In the genomic region with DNA sequence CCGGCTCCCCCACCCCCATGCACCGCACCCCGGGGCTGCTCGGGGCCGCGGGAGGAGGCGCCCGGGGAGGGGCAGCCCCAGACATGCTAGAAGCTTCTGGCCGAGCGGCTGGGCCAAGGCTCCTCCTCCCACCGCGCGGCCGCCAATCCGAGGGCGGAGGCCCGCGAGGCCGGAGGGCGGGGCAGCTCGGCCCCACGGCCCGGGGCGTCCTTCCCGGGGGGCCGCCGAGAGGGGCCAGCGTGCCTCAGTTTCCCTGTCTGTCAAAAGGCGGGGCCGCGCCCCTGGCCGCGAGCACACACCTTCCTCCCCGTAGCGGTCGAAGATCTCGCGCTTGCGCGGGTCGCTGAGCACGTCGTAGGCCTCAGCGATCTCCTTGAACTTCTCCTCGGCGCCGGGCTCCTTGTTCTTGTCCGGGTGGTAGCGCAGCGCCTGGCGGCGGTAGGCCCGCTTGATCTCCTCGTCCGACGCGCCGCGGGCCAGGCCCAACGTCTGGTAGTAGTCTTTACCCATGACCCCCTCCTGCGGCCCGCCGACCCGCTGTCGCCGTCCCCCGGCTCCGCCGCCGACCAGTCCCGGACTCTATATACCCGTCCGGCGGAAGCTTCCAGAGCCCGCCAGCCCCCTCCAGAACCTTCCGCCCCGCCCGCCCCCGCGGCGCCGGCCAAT, we compare ENCODE assay signal across 8 cellular contexts. TPM values are rescaled to one million over a fixed set of nuclear protein-coding genes. Genes with fewer than 3 reads are reported as not detected.
A peak's percentile ranks its signal among the peaks of the same experiment; 100 is the strongest.
DNase-seq lines count a peak whose midpoint lies in the region; ATAC-seq, FAIRE-seq and TF ChIP-seq lines count a peak whose summit lies in the region.

A gene (minus strand): TSS at position 558 of the 666 bp plus-strand sequence. CDS start 48 bp downstream, at position 510.

- in situ Hi-C loops in ACHN (cut with HindIII; ENCODE audit: low pct_ligation_motif_present, low pct_unique_long_range_greater_than_20kb, low sequenced_read_pairs): no loop called here

- H3K4me1 Mint-ChIP-seq in activated CD4-positive, alpha-beta memory T cell treated with anti-CD3 and anti-CD28 coated beads for 36 hours (ENCODE audit: low read depth): peaks cover 60% of the 10 kb centered on the region
- peaks cover 36% of the 10 kb centered on the region for H3K4me1 Mint-ChIP-seq in mesothelial cell of epicardium
- peaks cover 48% of the 10 kb centered on the region for H3K4me1 Mint-ChIP-seq in stimulated activated memory B cell treated with anti-CD40 and anti-IgM and Interleukin-4, amounts not matched to agents 10 μg/mL and 1 μg/mL and 100 μg/mL, for 72 hours

- DNase-seq in ACHN: peak; percentile 73
- DNase-seq in GM18507 (ENCODE audit: extremely low spot score, insufficient read length, low read depth): peak; percentile 76
- DNase-seq in NCI-H2227 (lab: John Stamatoyannopoulos, UW; ENCODE audit: unreplicated experiment): peak; percentile 61
- DNase-seq in activated CD4-positive, alpha-beta memory T cell treated with anti-CD3 and anti-CD28 coated beads for 36 hours: peak; percentile 79
- peak; percentile 88 for DNase-seq in epidermal melanocyte (ENCODE audit: insufficient read length, low spot score)
- peak; percentile 48 to 71 for DNase-seq in mesothelial cell of epicardium (ENCODE audit: low spot score in 2 of 2, unreplicated experiment in 2 of 2)

- peak within 1 kb of the TSS; percentile 97 for H3K27ac Mint-ChIP-seq in activated CD4-positive, alpha-beta memory T cell treated with anti-CD3 and anti-CD28 coated beads for 36 hours
- peak within 1 kb of the TSS; percentile 98 for H3K27ac Mint-ChIP-seq in mesothelial cell of epicardium
- peak within 1 kb of the TSS; percentile 95 for H3K27ac Mint-ChIP-seq in stimulated activated memory B cell treated with anti-CD40 and anti-IgM and Interleukin-4, amounts not matched to agents 10 μg/mL and 1 μg/mL and 100 μg/mL, for 72 hours

- intact Hi-C loops in activated CD4-positive, alpha-beta memory T cell treated with anti-CD3 and anti-CD28 coated beads for 36 hours (cut with micrococcal nuclease): loop anchor here (1.0 kb wide), 2 partner anchors 11 kb away; a partner anchor contains a TSS

- no peaks in the 10 kb centered on the region for H3K9me3 Mint-ChIP-seq in activated CD4-positive, alpha-beta memory T cell treated with anti-CD3 and anti-CD28 coated beads for 36 hours
- H3K9me3 Mint-ChIP-seq in mesothelial cell of epicardium: no peaks in the 10 kb centered on the region
- H3K9me3 Mint-ChIP-seq in stimulated activated memory B cell treated with anti-CD40 and anti-IgM and Interleukin-4, amounts not matched to agents 10 μg/mL and 1 μg/mL and 100 μg/mL, for 72 hours: no peaks in the 10 kb centered on the region

- CTCF ChIA-PET in activated CD4-positive, alpha-beta memory T cell treated with anti-CD3 and anti-CD28 coated beads for 36 hours (lab: Charles Lee): interaction anchor here (0.8 to 4.0 kb wide), 8 partner anchors 12 to 381 kb away, joined by 3 to 21 read pairs (median 4); a partner anchor contains a TSS

- peak within 1 kb of the TSS; percentile 88 for H3K4me3 Mint-ChIP-seq in activated CD4-positive, alpha-beta memory T cell treated with anti-CD3 and anti-CD28 coated beads for 36 hours
- H3K4me3 Mint-ChIP-seq in mesothelial cell of epicardium: peak within 1 kb of the TSS; percentile 90
- H3K4me3 Mint-ChIP-seq in stimulated activated memory B cell treated with anti-CD40 and anti-IgM and Interleukin-4, amounts not matched to agents 10 μg/mL and 1 μg/mL and 100 μg/mL, for 72 hours: peak within 1 kb of the TSS; percentile 94

- TF ChIP-seq CTCF in mesothelial cell of epicardium (IDR thresholded peaks at IDR 0.05; ENCODE audit: unreplicated experiment): no peak

- FAIRE-seq in GM18507 (lab: Jason Lieb, UNC): peak; percentile 29

- peak; percentile 66 for ATAC-seq in HG02885 (IDR thresholded peaks at IDR 0.05; ENCODE audit: poor library complexity, unreplicated experiment)
- ATAC-seq in stimulated activated memory B cell treated with anti-CD40 and anti-IgM and Interleukin-4, amounts not matched to agents 10 μg/mL and 1 μg/mL and 100 μg/mL, for 72 hours: peak; percentile 87

- POLR2A ChIA-PET in activated CD4-positive, alpha-beta memory T cell treated with anti-CD3 and anti-CD28 coated beads for 36 hours (lab: Charles Lee): interaction anchor here (0.5 to 2.3 kb wide), 9 partner anchors 10 to 754 kb away, joined by 3 to 18 read pairs (median 7); a partner anchor contains a TSS

- peaks cover 36% of the 10 kb centered on the region for H3K36me3 Mint-ChIP-seq in activated CD4-positive, alpha-beta memory T cell treated with anti-CD3 and anti-CD28 coated beads for 36 hours
- peaks cover 26% of the 10 kb centered on the region for H3K36me3 Mint-ChIP-seq in mesothelial cell of epicardium
- H3K36me3 Mint-ChIP-seq in stimulated activated memory B cell treated with anti-CD40 and anti-IgM and Interleukin-4, amounts not matched to agents 10 μg/mL and 1 μg/mL and 100 μg/mL, for 72 hours: peaks cover 37% of the 10 kb centered on the region

- H3K27me3 Mint-ChIP-seq in activated CD4-positive, alpha-beta memory T cell treated with anti-CD3 and anti-CD28 coated beads for 36 hours: no peaks in the 10 kb centered on the region
- H3K27me3 Mint-ChIP-seq in mesothelial cell of epicardium (ENCODE audit: low read depth): no peaks in the 10 kb centered on the region
- H3K27me3 Mint-ChIP-seq in stimulated activated memory B cell treated with anti-CD40 and anti-IgM and Interleukin-4, amounts not matched to agents 10 μg/mL and 1 μg/mL and 100 μg/mL, for 72 hours: no peaks in the 10 kb centered on the region

RNA-seq across cellular contexts. Expression of the gene that starts here (rescaled TPM):
- 10 to 100 TPM; 71.2 to 76.5 TPM for total RNA-seq in activated CD4-positive, alpha-beta memory T cell treated with anti-CD3 and anti-CD28 coated beads for 36 hours
- 106 to 113 TPM (median 110 TPM) in 3 replicates for total RNA-seq in mesothelial cell of epicardium

Comparison
In these comparisons a context has a peak if more than half of its experiments do, and no peak if none do; other contexts are left out.
1. Peak in every context shown above with its lines: DNase-seq and ATAC-seq.